ENCODE assay signal across 1 cellular context in genomic region chr10:124696446-124697392, GRCh38.
TF ChIP-seq lines count a peak whose summit lies in the region.

No MANE protein-coding gene starts in this region.

TF ChIP-seq in GM12878, 131 proteins besides CTCF, POLR2A, EP300 and RAD21 (continued from another document and continues in another):
- no peak for TF ChIP-seq TCF12 (IDR thresholded peaks at IDR 0.05; ENCODE audit: low read depth, low read length)
- TF ChIP-seq MYB (IDR thresholded peaks at IDR 0.05; ENCODE audit: borderline replicate concordance, low read depth, low read length) = no peak
- 0 out of 2 replicates have a peak, but pooled peaks have one; percentile 2 for TF ChIP-seq YY1 (IDR thresholded peaks at IDR 0.05; ENCODE audit: low read depth, low read length)
- no peak for TF ChIP-seq RBBP5 (conservative IDR thresholded peaks at IDR 0.05)
- no peak for TF ChIP-seq ZNF622 (IDR thresholded peaks at IDR 0.05)
- TF ChIP-seq EZH2 (IDR thresholded peaks at IDR 0.05; ENCODE audit: borderline replicate concordance, control insufficient read depth, low read depth, low read length) = no peak
- no peak for TF ChIP-seq SUPT20H (IDR thresholded peaks at IDR 0.05; ENCODE audit: borderline replicate concordance, control insufficient read depth, low read depth, low read length)
- no peak for TF ChIP-seq PRDM15 (CRISPR knock-in tag; IDR thresholded peaks at IDR 0.05)
- no peak for TF ChIP-seq RB1 (IDR thresholded peaks at IDR 0.05; ENCODE audit: borderline replicate concordance)
- no peak for TF ChIP-seq CREM (IDR thresholded peaks at IDR 0.05; ENCODE audit: low read depth)
- no peak for TF ChIP-seq PML (IDR thresholded peaks at IDR 0.05; ENCODE audit: low read length)
- TF ChIP-seq NFXL1 (IDR thresholded peaks at IDR 0.05; ENCODE audit: borderline replicate concordance) = no peak
- peak; percentile 86 for TF ChIP-seq IKZF1 (conservative IDR thresholded peaks at IDR 0.05)
- TF ChIP-seq RELB (IDR thresholded peaks at IDR 0.05; ENCODE audit: low read depth) = peak; percentile 79
- no peak for TF ChIP-seq BCL3 (IDR thresholded peaks at IDR 0.05; ENCODE audit: borderline replicate concordance, insufficient read depth, low read depth, low read length, poor library complexity, severe bottlenecking)
- peak; percentile 57 for TF ChIP-seq SP1 (IDR thresholded peaks at IDR 0.05; ENCODE audit: low read depth, low read length)
- no peak for TF ChIP-seq CBX3 (IDR thresholded peaks at IDR 0.05; ENCODE audit: borderline replicate concordance, low read depth)
- no peak for TF ChIP-seq BMI1 (IDR thresholded peaks at IDR 0.05; ENCODE audit: borderline replicate concordance)
- no peak for TF ChIP-seq ZBTB33 (IDR thresholded peaks at IDR 0.05)
- TF ChIP-seq CHD1 (IDR thresholded peaks at IDR 0.05; ENCODE audit: low read depth, low read length) = no peak
- 0 out of 2 replicates have a peak, but pooled peaks have one; percentile 9 for TF ChIP-seq STAT1 (conservative IDR thresholded peaks at IDR 0.05)
- no peak for TF ChIP-seq ZZZ3 (IDR thresholded peaks at IDR 0.05; ENCODE audit: control insufficient read depth, insufficient read length, low read depth)
- TF ChIP-seq USF2 (IDR thresholded peaks at IDR 0.05; ENCODE audit: borderline replicate concordance, low read depth, low read length) = no peak
- TF ChIP-seq SMAD5 (IDR thresholded peaks at IDR 0.05; ENCODE audit: low read depth) = no peak
- no peak for TF ChIP-seq ZNF274 (IDR thresholded peaks at IDR 0.05; ENCODE audit: insufficient read depth, insufficient read length)
- peak; percentile 84 for TF ChIP-seq MEF2A (IDR thresholded peaks at IDR 0.05; ENCODE audit: insufficient read depth, low read depth, low read length)
- no peak for TF ChIP-seq TCF7 (IDR thresholded peaks at IDR 0.05; ENCODE audit: borderline replicate concordance)
- no peak for TF ChIP-seq CBFB (IDR thresholded peaks at IDR 0.05; ENCODE audit: low read depth)
- TF ChIP-seq KLF5 (IDR thresholded peaks at IDR 0.05; ENCODE audit: partially characterized antibody) = no peak
- peak; percentile 67; the same call in 1 of the 2 replicates for TF ChIP-seq ATF7 (IDR thresholded peaks at IDR 0.05; ENCODE audit: low read depth)
- no peak for TF ChIP-seq TARDBP (IDR thresholded peaks at IDR 0.05; ENCODE audit: borderline replicate concordance)
- no peak for TF ChIP-seq RELA (IDR thresholded peaks at IDR 0.05; ENCODE audit: borderline replicate concordance, partially characterized antibody)
- TF ChIP-seq CREB1 (IDR thresholded peaks at IDR 0.05; ENCODE audit: low read depth) = no peak
- TF ChIP-seq SKIL (IDR thresholded peaks at IDR 0.05; ENCODE audit: low read depth, poor library complexity, severe bottlenecking) = peak; percentile 82
- peak; percentile 51; the same call in 1 of the 2 replicates for TF ChIP-seq IRF4 (IDR thresholded peaks at IDR 0.05; ENCODE audit: low read depth, low read length)
- peak; percentile 82 for TF ChIP-seq POLR2AphosphoS5 (IDR thresholded peaks at IDR 0.05; ENCODE audit: low read length)
- no peak for TF ChIP-seq E4F1 (IDR thresholded peaks at IDR 0.05; ENCODE audit: borderline replicate concordance, partially characterized antibody)
- TF ChIP-seq CEBPZ (IDR thresholded peaks at IDR 0.05; ENCODE audit: low read depth, low read length) = no peak
- peak; percentile 63; the same call in 1 of the 2 replicates for TF ChIP-seq MTA2 (IDR thresholded peaks at IDR 0.05; ENCODE audit: low read depth)
- no peak for TF ChIP-seq SREBF2 (IDR thresholded peaks at IDR 0.05; ENCODE audit: low read length)
- no peak for TF ChIP-seq GABPA (IDR thresholded peaks at IDR 0.05; ENCODE audit: low read depth)
